Comparison of ENCODE assay signal across 8 cellular contexts in genomic region chr7:142439739-142440138, GRCh38.
DNase-seq lines count a peak whose midpoint lies in the region; ATAC-seq and TF ChIP-seq lines count a peak whose summit lies in the region.

No MANE protein-coding gene starts in this region.

- POLR2A ChIA-PET in SK-N-SH (lab: Yijun Ruan, JAX), result no interaction called here

- CTCF ChIA-PET in SK-N-SH (lab: Yijun Ruan, JAX), result interaction anchor here (0.7 to 9.9 kb wide), 10 partner anchors 18 to 344 kb away, joined by 3 to 151 read pairs (median 4); no protein-coding TSS in a partner anchor

- no peaks in the 10 kb centered on the region for H3K9me3 ChIP-seq in SK-N-SH

- H3K4me1 ChIP-seq in SK-N-SH (ENCODE audit: control insufficient read depth in 1 of 2, insufficient read depth in 2 of 2, low read depth in 1 of 2, low read length in 1 of 2), result peaks cover 16 to 19% of the 10 kb centered on the region in 2 experiments

- H3K27ac ChIP-seq in SK-N-SH (ENCODE audit: low read depth in 2 of 2, low read length in 1 of 2), result peak overlapping the region; percentile 64 to 75; a peak in 3 of 4 replicates

- TF ChIP-seq CTCF in SK-N-SH (IDR thresholded peaks at IDR 0.05), result no peak

- H3K27ac Mint-ChIP-seq in stimulated activated naive B cell treated with anti-CD40 and anti-IgM and Interleukin-4, amounts not matched to agents 10 μg/mL and 1 μg/mL and 100 μg/mL, for 72 hours, result no peak overlapping the region
- no peak overlapping the region for H3K27ac Mint-ChIP-seq in T-helper 2 cell treated with Interferon-gamma antibody and Interleukin-4, amounts not matched to agents 5 μg/mL and 100 μg/mL, for 36 hours

- H3K4me3 Mint-ChIP-seq in stimulated activated naive B cell treated with anti-CD40 and anti-IgM and Interleukin-4, amounts not matched to agents 10 μg/mL and 1 μg/mL and 100 μg/mL, for 72 hours, result no peak overlapping the region
- no peak overlapping the region for H3K4me3 Mint-ChIP-seq in T-helper 2 cell treated with Interferon-gamma antibody and Interleukin-4, amounts not matched to agents 5 μg/mL and 100 μg/mL, for 36 hours

- peak overlapping the region; percentile 2; the same call in 1 of the 2 replicates for H2AFZ ChIP-seq in SK-N-SH (ENCODE audit: low read depth)

- peaks cover 10 to 20% of the 10 kb centered on the region in 2 donors for H3K4me1 Mint-ChIP-seq in stimulated activated naive B cell treated with anti-CD40 and anti-IgM and Interleukin-4, amounts not matched to agents 10 μg/mL and 1 μg/mL and 100 μg/mL, for 72 hours
- peaks cover 53% of the 10 kb centered on the region for H3K4me1 Mint-ChIP-seq in T-helper 2 cell treated with Interferon-gamma antibody and Interleukin-4, amounts not matched to agents 5 μg/mL and 100 μg/mL, for 36 hours (ENCODE audit: low read depth)

- no peak overlapping the region for H3K9ac ChIP-seq in SK-N-SH

- ATAC-seq in SK-N-SH treated with all-trans-retinoic acid at 6 μM for 48 hours (no peak), HG02870 (IDR thresholded peaks at IDR 0.05; ENCODE audit: unreplicated experiment) (peak; percentile 69)
- peak; percentile 68 to 80 for ATAC-seq in stimulated activated naive B cell treated with anti-CD40 and anti-IgM and Interleukin-4, amounts not matched to agents 10 μg/mL and 1 μg/mL and 100 μg/mL, for 72 hours (replicated peaks)

- TF ChIP-seq EP300 in SK-N-SH (IDR thresholded peaks at IDR 0.05; ENCODE audit: borderline replicate concordance in 1 of 2, low read depth in 1 of 2, low read length in 1 of 2), result no peak

- H3K36me3 ChIP-seq in SK-N-SH (replicated peaks in 1 of 2; ENCODE audit: control insufficient read depth in 1 of 2, insufficient read depth in 2 of 2, low read length in 1 of 2), result no peaks in the 10 kb centered on the region

- no peak for TF ChIP-seq RAD21 in SK-N-SH (IDR thresholded peaks at IDR 0.05; ENCODE audit: low read length)

- H3K9me3 Mint-ChIP-seq in stimulated activated naive B cell treated with anti-CD40 and anti-IgM and Interleukin-4, amounts not matched to agents 10 μg/mL and 1 μg/mL and 100 μg/mL, for 72 hours, result peaks cover 7 to 17% of the 10 kb centered on the region in 2 donors
- no peaks in the 10 kb centered on the region for H3K9me3 Mint-ChIP-seq in T-helper 2 cell treated with Interferon-gamma antibody and Interleukin-4, amounts not matched to agents 5 μg/mL and 100 μg/mL, for 36 hours

- no peaks in the 10 kb centered on the region for H3K79me2 ChIP-seq in SK-N-SH (ENCODE audit: insufficient read depth)

- 87% methylated on average over 4 of the region's 4 CpGs for WGBS in SK-N-SH (ENCODE audit: low lambda C conversion rate)

- no peaks in the 10 kb centered on the region for H3K9me2 ChIP-seq in SK-N-SH

- no peaks in the 10 kb centered on the region for H4K20me1 ChIP-seq in SK-N-SH (ENCODE audit: insufficient read depth)

- DNase-seq in SK-N-SH, result no peak
- peak; percentile 30 for DNase-seq in M059J (ENCODE audit: low read depth)
- DNase-seq in stimulated activated naive B cell treated with anti-CD40 and anti-IgM and Interleukin-4, amounts not matched to agents 10 μg/mL and 1 μg/mL and 100 μg/mL, for 72 hours, result no peak
- no peak for DNase-seq in hippocampal formation (lab: John Stamatoyannopoulos, UW)
- no peak for DNase-seq in T-helper 2 cell treated with Interferon-gamma antibody and Interleukin-4, amounts not matched to agents 5 μg/mL and 100 μg/mL, for 36 hours (ENCODE audit: low spot score)
- no peak for DNase-seq in activated T-cell treated with anti-CD3 and anti-CD28 coated beads, Interleukin-2, amount 50 U/mL, for 48 hours

- H3K27me3 ChIP-seq in SK-N-SH (ENCODE audit: insufficient read depth), result no peaks in the 10 kb centered on the region

- H3K36me3 Mint-ChIP-seq in stimulated activated naive B cell treated with anti-CD40 and anti-IgM and Interleukin-4, amounts not matched to agents 10 μg/mL and 1 μg/mL and 100 μg/mL, for 72 hours, result peaks cover 2 to 10% of the 10 kb centered on the region in 2 donors
- H3K36me3 Mint-ChIP-seq in T-helper 2 cell treated with Interferon-gamma antibody and Interleukin-4, amounts not matched to agents 5 μg/mL and 100 μg/mL, for 36 hours (ENCODE audit: low read depth), result no peaks in the 10 kb centered on the region

- H3K27me3 Mint-ChIP-seq in stimulated activated naive B cell treated with anti-CD40 and anti-IgM and Interleukin-4, amounts not matched to agents 10 μg/mL and 1 μg/mL and 100 μg/mL, for 72 hours, result peaks cover 6 to 27% of the 10 kb centered on the region in 2 donors
- no peaks in the 10 kb centered on the region for H3K27me3 Mint-ChIP-seq in T-helper 2 cell treated with Interferon-gamma antibody and Interleukin-4, amounts not matched to agents 5 μg/mL and 100 μg/mL, for 36 hours (ENCODE audit: low read depth)

- H3K4me2 ChIP-seq in SK-N-SH, result peak overlapping the region; percentile 56

- peaks cover 27% of the 10 kb centered on the region for H3F3A ChIP-seq in SK-N-SH (replicated peaks; ENCODE audit: insufficient read depth)

- no peak overlapping the region for H3K4me3 ChIP-seq in SK-N-SH (ENCODE audit: low read depth in 2 of 2, low read length in 1 of 2)

TF ChIP-seq in SK-N-SH, 30 proteins besides CTCF, POLR2A, EP300 and RAD21 (continues in another document):
- TF ChIP-seq, protein P1, sequence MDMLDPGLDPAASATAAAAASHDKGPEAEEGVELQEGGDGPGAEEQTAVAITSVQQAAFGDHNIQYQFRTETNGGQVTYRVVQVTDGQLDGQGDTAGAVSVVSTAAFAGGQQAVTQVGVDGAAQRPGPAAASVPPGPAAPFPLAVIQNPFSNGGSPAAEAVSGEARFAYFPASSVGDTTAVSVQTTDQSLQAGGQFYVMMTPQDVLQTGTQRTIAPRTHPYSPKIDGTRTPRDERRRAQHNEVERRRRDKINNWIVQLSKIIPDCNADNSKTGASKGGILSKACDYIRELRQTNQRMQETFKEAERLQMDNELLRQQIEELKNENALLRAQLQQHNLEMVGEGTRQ (IDR thresholded peaks at IDR 0.05; ENCODE audit: borderline replicate concordance, low read depth, low read length), result no peak
- TF ChIP-seq EZH2phosphoT487 (IDR thresholded peaks at IDR 0.05; ENCODE audit: borderline replicate concordance, low read depth) (no peak), TCF12 (IDR thresholded peaks at IDR 0.05) (no peak), ZBTB33 (IDR thresholded peaks at IDR 0.05; ENCODE audit: borderline replicate concordance, low read depth) (no peak)

TF ChIP-seq in SK-N-SH treated with all-trans-retinoic acid at 6 μM for 48 hours, 23 proteins besides CTCF, POLR2A, EP300 and RAD21:
- no peak for TF ChIP-seq RARB (CRISPR knock-in tag; IDR thresholded peaks at IDR 0.05)
- no peak for TF ChIP-seq ZC3H10 (CRISPR knock-in tag; IDR thresholded peaks at IDR 0.05)
- TF ChIP-seq GLIS3 (CRISPR knock-in tag; IDR thresholded peaks at IDR 0.05), result no peak
- no peak for TF ChIP-seq CSDC2 (CRISPR knock-in tag; IDR thresholded peaks at IDR 0.05)
- TF ChIP-seq, protein P2, sequence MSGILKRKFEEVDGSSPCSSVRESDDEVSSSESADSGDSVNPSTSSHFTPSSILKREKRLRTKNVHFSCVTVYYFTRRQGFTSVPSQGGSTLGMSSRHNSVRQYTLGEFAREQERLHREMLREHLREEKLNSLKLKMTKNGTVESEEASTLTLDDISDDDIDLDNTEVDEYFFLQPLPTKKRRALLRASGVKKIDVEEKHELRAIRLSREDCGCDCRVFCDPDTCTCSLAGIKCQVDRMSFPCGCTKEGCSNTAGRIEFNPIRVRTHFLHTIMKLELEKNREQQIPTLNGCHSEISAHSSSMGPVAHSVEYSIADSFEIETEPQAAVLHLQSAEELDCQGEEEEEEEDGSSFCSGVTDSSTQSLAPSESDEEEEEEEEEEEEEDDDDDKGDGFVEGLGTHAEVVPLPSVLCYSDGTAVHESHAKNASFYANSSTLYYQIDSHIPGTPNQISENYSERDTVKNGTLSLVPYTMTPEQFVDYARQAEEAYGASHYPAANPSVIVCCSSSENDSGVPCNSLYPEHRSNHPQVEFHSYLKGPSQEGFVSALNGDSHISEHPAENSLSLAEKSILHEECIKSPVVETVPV (CRISPR knock-in tag; IDR thresholded peaks at IDR 0.05), result no peak
- no peak for TF ChIP-seq ZNF565 (CRISPR knock-in tag; conservative IDR thresholded peaks at IDR 0.05; ENCODE audit: low read depth)
- no peak for TF ChIP-seq SNAI2 (CRISPR knock-in tag; IDR thresholded peaks at IDR 0.05)
- no peak for TF ChIP-seq CREB5 (CRISPR knock-in tag; IDR thresholded peaks at IDR 0.05; ENCODE audit: low read depth)
- TF ChIP-seq TCF4 (CRISPR knock-in tag; IDR thresholded peaks at IDR 0.05; ENCODE audit: borderline replicate concordance), result no peak
- no peak for TF ChIP-seq TOX (CRISPR knock-in tag; IDR thresholded peaks at IDR 0.05; ENCODE audit: borderline replicate concordance)
